26 cellular contexts compared by ENCODE assay signal in the genomic region with DNA sequence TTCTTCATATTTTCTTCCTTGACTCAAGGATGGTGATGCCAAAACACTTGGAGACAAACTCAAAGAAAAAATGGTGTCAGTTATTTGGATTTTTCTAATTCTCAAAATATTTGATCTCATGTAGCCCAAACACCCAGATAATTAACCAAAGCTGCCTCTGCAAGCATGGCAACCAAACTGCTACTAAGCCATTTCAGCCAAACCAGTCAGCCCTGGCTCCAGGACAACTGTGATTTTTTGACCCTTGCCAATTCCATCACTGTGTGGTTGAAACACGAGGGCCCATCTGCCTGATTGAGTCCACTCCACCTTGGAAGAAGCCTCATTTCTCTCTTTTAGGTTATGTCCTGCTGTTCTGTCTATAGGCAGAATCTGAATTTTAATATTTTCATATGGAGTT.
"Had no signal": no experiment of that assay in that cellular context is flagged by ENCODE, and none has a peak within 500 bp of the region (broad histone marks: within the 10 kb centered on the region; RNA-seq: fewer than 3 reads in every experiment).

No MANE protein-coding gene starts in this region.

- H3K4me3 ChIP-seq: stomach, suprapubic skin, testis, thoracic aorta, thyroid gland, tibial artery, tibial nerve, transverse colon, upper lobe of left lung, upper lobe of right lung, uterus, vagina had no signal

- ATAC-seq: stimulated activated effector memory CD8-positive, alpha-beta T cell treated with anti-CD3 and anti-CD28 coated beads, Interleukin-12 subunit alpha, Interleukin-12 subunit beta, amount 100 ng/mL, for 72 hours; stimulated activated memory B cell treated with anti-CD40 and anti-IgM and Interleukin-4, amounts not matched to agents 10 μg/mL and 1 μg/mL and 100 μg/mL, for 72 hours; stimulated activated naive B cell treated with anti-CD40 and anti-IgM and Interleukin-4, amounts not matched to agents 10 μg/mL and 1 μg/mL and 100 μg/mL, for 72 hours; stimulated activated naive CD8-positive, alpha-beta T cell treated with anti-CD3 and anti-CD28 coated beads, Interleukin-15, amount 100 ng/mL, for 72 hours; stimulated activated naive CD8-positive, alpha-beta T cell treated with anti-CD3 and anti-CD28 coated beads, Interleukin-15, Interleukin-2, amounts not matched to agents 100 U/mL and 50 U/mL, for 24 hours; upper lobe of right lung had no signal

- H3K4me1 ChIP-seq: stomach, suprapubic skin, testis, thyroid gland, tibial artery, transverse colon, upper lobe of left lung, upper lobe of right lung, uterus, vagina had no signal

- H3K36me3 ChIP-seq: stomach, suprapubic skin, thoracic aorta, thyroid gland, tibial artery, tibial nerve, transverse colon, upper lobe of left lung, upper lobe of right lung, uterus, vagina had no signal

- H3K27ac ChIP-seq: stomach, suprapubic skin, testis, thoracic aorta, thyroid gland, tibial artery, tibial nerve, transverse colon, upper lobe of left lung, upper lobe of right lung, uterus, vagina had no signal

- H3K9me3 ChIP-seq: stomach, suprapubic skin, testis, thyroid gland, upper lobe of right lung had no signal

- DNase-seq: stimulated activated CD4-positive, alpha-beta T cell treated with anti-CD3 and anti-CD28 coated beads, Interleukin-2, amount 100 ng/mL, for 48 hours; stimulated activated CD4-positive, alpha-beta T cell treated with anti-CD3 and anti-CD28 coated beads, Interleukin-4, amount 100 ng/mL, for 1 hour; stimulated activated CD4-positive, alpha-beta T cell treated with anti-CD3 and anti-CD28 coated beads, Interleukin-4, amount 100 ng/mL, for 24 hours; stimulated activated CD4-positive, alpha-beta T cell treated with anti-CD3 and anti-CD28 coated beads, Interleukin-4, amount 100 ng/mL, for 4 hours; stimulated activated CD8-positive, alpha-beta memory T cell treated with anti-CD3 and anti-CD28 coated beads, Interleukin-4, amount 100 ng/mL, for 48 hours; stimulated activated naive B cell treated with anti-CD40 and anti-IgM and Interleukin-4, amounts not matched to agents 10 μg/mL and 1 μg/mL and 100 μg/mL, for 72 hours; stimulated activated naive CD4-positive, alpha-beta T cell; stimulated activated naive CD4-positive, alpha-beta T cell treated with Interleukin-2 at 50 U/mL for 16 hours; stimulated activated naive CD8-positive, alpha-beta T cell treated with anti-CD3 and anti-CD28 coated beads, Interleukin-15, amount 100 ng/mL, for 72 hours; stimulated activated naive CD8-positive, alpha-beta T cell treated with anti-CD3 and anti-CD28 coated beads, Interleukin-15, Interleukin-2, amounts not matched to agents 100 U/mL and 50 U/mL, for 24 hours; stomach; substantia nigra; testis; thyroid gland; tibial artery; transverse colon; trophoblast cell; upper lobe of left lung; upper lobe of right lung; uterus had no signal

- H3K27me3 ChIP-seq: stomach, suprapubic skin, testis, thyroid gland, tibial artery, tibial nerve, transverse colon, upper lobe of left lung, upper lobe of right lung, uterus, vagina had no signal
